Comparison of ENCODE assay signal across 9 cellular contexts in genomic region chr6:82178084-82178758, GRCh38.
A peak's percentile ranks its signal among the peaks of the same experiment; 100 is the strongest.
DNase-seq lines count a peak whose midpoint lies in the region; ATAC-seq, FAIRE-seq and TF ChIP-seq lines count a peak whose summit lies in the region.
"Had no signal": no experiment of that assay in that cellular context is flagged by ENCODE, and none has a peak within 500 bp of the region (broad histone marks: within the 10 kb centered on the region; RNA-seq: fewer than 3 reads in every experiment).

No MANE protein-coding gene starts in this region.

- H3K27ac Mint-ChIP-seq in nephron (peak overlapping the region in 1 of 3 experiments; percentile 4), CD14-positive monocyte (no peak overlapping the region)
- H3K27ac Mint-ChIP-seq in activated CD4-positive, alpha-beta memory T cell treated with anti-CD3 and anti-CD28 coated beads, Interleukin-2, amount 10 ng/mL, durations not matched to agents 7 days and 5 days = no peak overlapping the region
- H3K27ac Mint-ChIP-seq: stimulated activated naive CD8-positive, alpha-beta T cell treated with anti-CD3 and anti-CD28 coated beads, Interleukin-15, Interleukin-2, amounts not matched to agents 100 ng/mL and 50 ng/mL, for 24 hours had no signal

- CTCF ChIA-PET in activated CD4-positive, alpha-beta memory T cell treated with anti-CD3 and anti-CD28 coated beads, Interleukin-2, amount 10 ng/mL, durations not matched to agents 7 days and 5 days (lab: Charles Lee) = no interaction called here

- intact Hi-C loops in CD14-positive monocyte (cut with micrococcal nuclease) = no loop called here

- DNase-seq in EL (peak; percentile 43), NCI-H1694 treated with DMSO at 0.1 percent for 48 hours (lab: John Stamatoyannopoulos, UW) (peak; percentile 67), CD14-positive monocyte (ENCODE audit: low spot score) (no peak)
- no peak for DNase-seq in activated CD4-positive, alpha-beta memory T cell treated with anti-CD3 and anti-CD28 coated beads, Interleukin-2, amount 10 ng/mL, durations not matched to agents 7 days and 5 days

- POLR2A ChIA-PET in activated CD4-positive, alpha-beta memory T cell treated with anti-CD3 and anti-CD28 coated beads, Interleukin-2, amount 10 ng/mL, durations not matched to agents 7 days and 5 days (lab: Charles Lee) = no interaction called here

- TF ChIP-seq CTCF in nephron (IDR thresholded peaks at IDR 0.05; ENCODE audit: unreplicated experiment in 3 of 3) (peak; percentile 44 to 54 (median 51)), CD14-positive monocyte (IDR thresholded peaks at IDR 0.05) (no peak)

- H3K4me3 Mint-ChIP-seq in nephron = no peak overlapping the region
- H3K4me3 Mint-ChIP-seq in activated CD4-positive, alpha-beta memory T cell treated with anti-CD3 and anti-CD28 coated beads, Interleukin-2, amount 10 ng/mL, durations not matched to agents 7 days and 5 days = no peak overlapping the region
- no peak overlapping the region for H3K4me3 Mint-ChIP-seq in CD14-positive monocyte
- H3K4me3 Mint-ChIP-seq: stimulated activated naive CD8-positive, alpha-beta T cell treated with anti-CD3 and anti-CD28 coated beads, Interleukin-15, Interleukin-2, amounts not matched to agents 100 ng/mL and 50 ng/mL, for 24 hours had no signal

- peaks cover 50% of the 10 kb centered on the region for H3K36me3 Mint-ChIP-seq in nephron (ENCODE audit: low read depth)
- H3K36me3 Mint-ChIP-seq in activated CD4-positive, alpha-beta memory T cell treated with anti-CD3 and anti-CD28 coated beads, Interleukin-2, amount 10 ng/mL, durations not matched to agents 7 days and 5 days (ENCODE audit: low read depth) = peaks cover 45% of the 10 kb centered on the region
- peaks cover 63 to 79% of the 10 kb centered on the region in 2 donors for H3K36me3 Mint-ChIP-seq in CD14-positive monocyte

- H3K4me1 Mint-ChIP-seq in nephron = peaks cover 10% of the 10 kb centered on the region
- H3K4me1 Mint-ChIP-seq in activated CD4-positive, alpha-beta memory T cell treated with anti-CD3 and anti-CD28 coated beads, Interleukin-2, amount 10 ng/mL, durations not matched to agents 7 days and 5 days = peaks cover 2% of the 10 kb centered on the region
- H3K4me1 Mint-ChIP-seq in CD14-positive monocyte = no peaks in the 10 kb centered on the region

- ATAC-seq in GM21423 (IDR thresholded peaks at IDR 0.05; ENCODE audit: unreplicated experiment) (no peak), GM18498 (IDR thresholded peaks at IDR 0.05; ENCODE audit: unreplicated experiment) (no peak)

- H3K9me3 Mint-ChIP-seq in nephron (no peaks in the 10 kb centered on the region), CD14-positive monocyte (no peaks in the 10 kb centered on the region)
- H3K9me3 Mint-ChIP-seq in activated CD4-positive, alpha-beta memory T cell treated with anti-CD3 and anti-CD28 coated beads, Interleukin-2, amount 10 ng/mL, durations not matched to agents 7 days and 5 days = no peaks in the 10 kb centered on the region
- H3K9me3 Mint-ChIP-seq: stimulated activated naive CD8-positive, alpha-beta T cell treated with anti-CD3 and anti-CD28 coated beads, Interleukin-15, Interleukin-2, amounts not matched to agents 100 ng/mL and 50 ng/mL, for 24 hours had no signal

- FAIRE-seq in colon (lab: Jason Lieb, UNC) = peak; percentile 41

- H3K27me3 Mint-ChIP-seq in nephron (ENCODE audit: low read depth) (no peaks in the 10 kb centered on the region), CD14-positive monocyte (ENCODE audit: low read depth in 3 of 3) (no peaks in the 10 kb centered on the region)
- H3K27me3 Mint-ChIP-seq in activated CD4-positive, alpha-beta memory T cell treated with anti-CD3 and anti-CD28 coated beads, Interleukin-2, amount 10 ng/mL, durations not matched to agents 7 days and 5 days = no peaks in the 10 kb centered on the region
- H3K27me3 Mint-ChIP-seq: stimulated activated naive CD8-positive, alpha-beta T cell treated with anti-CD3 and anti-CD28 coated beads, Interleukin-15, Interleukin-2, amounts not matched to agents 100 ng/mL and 50 ng/mL, for 24 hours had no signal

Comparison
In these comparisons a context has a peak if more than half of its experiments do, and no peak if none do; other contexts are left out.
1. DNase-seq: peak in EL (single experiment) and NCI-H1694 treated with DMSO at 0.1 percent for 48 hours (single experiment); none in activated CD4-positive, alpha-beta memory T cell treated with anti-CD3 and anti-CD28 coated beads, Interleukin-2, amount 10 ng/mL, durations not matched to agents 7 days and 5 days (single experiment) and CD14-positive monocyte (single experiment).